Comparison of ENCODE assay signal across 8 cellular contexts in genomic region chr22:42079319-42080251, GRCh38. TPM values are rescaled to one million over a fixed set of nuclear protein-coding genes. Genes with fewer than 3 reads are reported as not detected.
DNase-seq lines count a peak whose midpoint lies in the region; ATAC-seq and TF ChIP-seq lines count a peak whose summit lies in the region.

Gene SMDT1, plus strand, starts transcription at chr22:42079700. Its CDS starts 69 bp downstream, at chr22:42079769.

- under 1% methylated on average over 71 of the region's 71 CpGs for WGBS in prostate gland
- under 1% methylated on average over 71 of the region's 71 CpGs for WGBS in urinary bladder

- DNase-seq in NCI-H187 (lab: John Stamatoyannopoulos, UW), result peak; percentile 86 to 93
- peak; percentile 97 to 99 (median 98) for DNase-seq in T-helper 2 cell
- peak; percentile 100 for DNase-seq in left ventricle myocardium superior
- peak; percentile 99 for DNase-seq in prostate gland (ENCODE audit: low spot score)

- intact Hi-C loops in left ventricle myocardium superior (cut with micrococcal nuclease) (no loop called here), prostate gland (cut with DNase I) (no loop called here)

- ATAC-seq in GM18498 (IDR thresholded peaks at IDR 0.05; ENCODE audit: unreplicated experiment) (peak; percentile 85), HG02938 (IDR thresholded peaks at IDR 0.05; ENCODE audit: unreplicated experiment) (peak; percentile 80), left ventricle myocardium superior (peak; percentile 92)

- H3K4me1 ChIP-seq in prostate gland (replicated peaks), result peaks cover 19% of the 10 kb centered on the region
- no peaks in the 10 kb centered on the region for H3K4me1 ChIP-seq in urinary bladder (ENCODE audit: insufficient read depth)

- H3K4me3 ChIP-seq in prostate gland (peak within 1 kb of the TSS; percentile 51 to 56), urinary bladder (ENCODE audit: low read depth, low read length) (peak within 1 kb of the TSS; percentile 45)

- H3K27ac ChIP-seq in angular gyrus (ENCODE audit: low read depth, low read length), result peak within 1 kb of the TSS; percentile 96
- peak within 1 kb of the TSS; percentile 98 to 99 for H3K27ac ChIP-seq in prostate gland
- peak within 1 kb of the TSS; percentile 99 for H3K27ac ChIP-seq in urinary bladder (ENCODE audit: low read depth)

- peak in 1 of 4 experiments; percentile 17 for TF ChIP-seq CTCF in prostate gland (IDR thresholded peaks at IDR 0.05)

- H3K9me3 ChIP-seq in prostate gland, result no peaks in the 10 kb centered on the region

- TF ChIP-seq POLR2A in prostate gland (IDR thresholded peaks at IDR 0.05), result peak; percentile 93

- H3K27me3 ChIP-seq in prostate gland (replicated peaks; ENCODE audit: insufficient read depth), result no peaks in the 10 kb centered on the region

- no peaks in the 10 kb centered on the region for H3K36me3 ChIP-seq in prostate gland
- H3K36me3 ChIP-seq in urinary bladder (ENCODE audit: insufficient read depth), result no peaks in the 10 kb centered on the region

RNA-seq across cellular contexts. Expression of gene SMDT1, which starts in this region (rescaled TPM):
- 165 TPM for total RNA-seq in left ventricle myocardium superior
- total RNA-seq in prostate gland, result 10 to 100 TPM; 19.1 to 35.8 TPM
- 10.0 TPM for total RNA-seq in urinary bladder
- 86.1 TPM for polyA plus RNA-seq in urinary bladder

Comparison
In these comparisons a context has a peak if more than half of its experiments do, and no peak if none do; other contexts are left out.
1. Peak in every context shown above with its lines: DNase-seq, ATAC-seq, H3K4me3 ChIP-seq and H3K27ac ChIP-seq.